ENCODE assay signal across 18 cellular contexts in genomic region chr19:4758659-4759058, GRCh38. TPM values are rescaled to one million over a fixed set of nuclear protein-coding genes. Genes with fewer than 3 reads are reported as not detected.
A peak's percentile ranks its signal among the peaks of the same experiment; 100 is the strongest.
DNase-seq lines count a peak whose midpoint lies in the region; ATAC-seq and TF ChIP-seq lines count a peak whose summit lies in the region.
"Had no signal": no experiment of that assay in that cellular context is flagged by ENCODE, and none has a peak within 500 bp of the region (broad histone marks: within the 10 kb centered on the region; RNA-seq: fewer than 3 reads in every experiment).

No MANE protein-coding gene starts in this region.

- peak overlapping the region; percentile 90 for H3K27ac ChIP-seq in neural cell (ENCODE audit: low read length)
- H3K27ac ChIP-seq: BLaER1 had no signal

- H3K79me2 ChIP-seq in neural cell (replicated peaks; ENCODE audit: insufficient read depth, low read length), result no peaks in the 10 kb centered on the region

- TF ChIP-seq RAD21 in neural cell (conservative IDR thresholded peaks at IDR 0.05), result no peak

- H2AFZ ChIP-seq in neural cell (ENCODE audit: low read depth, low read length), result no peak overlapping the region

- ATAC-seq in natural killer cell, result no peak
- no peak for ATAC-seq in natural killer cell treated with Interleukin-12 subunit alpha and Interleukin-12 subunit beta and Interleukin-15 and Interleukin-18, amount 100 ng/mL, for 72 hours
- ATAC-seq in effector memory CD8-positive, alpha-beta T cell (replicated peaks), result no peak

- no peak overlapping the region for H3K4me3 ChIP-seq in neural cell (ENCODE audit: low read length)
- H3K4me3 ChIP-seq: BLaER1 had no signal

- peak overlapping the region; percentile 56 to 80 for H3K27ac Mint-ChIP-seq in natural killer cell
- H3K27ac Mint-ChIP-seq in natural killer cell treated with Interleukin-12 subunit alpha and Interleukin-12 subunit beta and Interleukin-15 and Interleukin-18, amount 100 ng/mL, for 72 hours, result no peak overlapping the region
- H3K27ac Mint-ChIP-seq in effector memory CD8-positive, alpha-beta T cell, result peak overlapping the region in 1 of 2 donors; percentile 82
- H3K27ac Mint-ChIP-seq: GM23338 had no signal

- H3F3A ChIP-seq in neural cell (ENCODE audit: insufficient read depth, low read length, poor library complexity, severe bottlenecking), result no peaks in the 10 kb centered on the region

- no peaks in the 10 kb centered on the region for H3K9me2 ChIP-seq in neural cell (ENCODE audit: insufficient read depth, low read length)

- peak overlapping the region; percentile 70 for H3K4me2 ChIP-seq in neural cell (ENCODE audit: low read length)

- no peaks in the 10 kb centered on the region for H3K9me3 Mint-ChIP-seq in natural killer cell
- H3K9me3 Mint-ChIP-seq in natural killer cell treated with Interleukin-12 subunit alpha and Interleukin-12 subunit beta and Interleukin-15 and Interleukin-18, amount 100 ng/mL, for 72 hours, result no peaks in the 10 kb centered on the region
- H3K9me3 Mint-ChIP-seq in effector memory CD8-positive, alpha-beta T cell, result no peaks in the 10 kb centered on the region
- H3K9me3 Mint-ChIP-seq: GM23338, HFFc6 had no signal

- H3K9ac ChIP-seq in neural cell (ENCODE audit: low read length), result peak overlapping the region; percentile 71
- H3K9ac ChIP-seq: BLaER1 had no signal

- H3K4me1 Mint-ChIP-seq in natural killer cell, result peaks cover 0 to 4% of the 10 kb centered on the region in 2 donors
- peaks cover 0 to 6% of the 10 kb centered on the region in 2 donors for H3K4me1 Mint-ChIP-seq in natural killer cell treated with Interleukin-12 subunit alpha and Interleukin-12 subunit beta and Interleukin-15 and Interleukin-18, amount 100 ng/mL, for 72 hours (ENCODE audit: low read depth in 2 of 2)
- H3K4me1 Mint-ChIP-seq in effector memory CD8-positive, alpha-beta T cell (ENCODE audit: low read depth in 2 of 2), result peaks cover 0 to 7% of the 10 kb centered on the region in 2 donors

- H3K9me3 ChIP-seq in neural cell (ENCODE audit: low read length), result no peaks in the 10 kb centered on the region

- H4K20me1 ChIP-seq in neural cell (ENCODE audit: insufficient read depth), result no peaks in the 10 kb centered on the region
- H4K20me1 ChIP-seq: BLaER1 had no signal

- intact Hi-C loops in natural killer cell (cut with micrococcal nuclease), result no loop called here

- no peak for DNase-seq in natural killer cell
- DNase-seq in natural killer cell treated with Interleukin-12 subunit alpha and Interleukin-12 subunit beta and Interleukin-15 and Interleukin-18, amount 100 ng/mL, for 72 hours (ENCODE audit: low spot score), result no peak
- no peak for DNase-seq in effector memory CD8-positive, alpha-beta T cell
- no peak for DNase-seq in dedifferentiated amniotic fluid mesenchymal stem cell (ENCODE audit: extremely low spot score)
- DNase-seq in DMS53 (lab: John Stamatoyannopoulos, UW), result no peak
- no peak for DNase-seq in NCI-H2081 treated with DMSO at 0.1 percent for 48 hours (lab: John Stamatoyannopoulos, UW)
- DNase-seq: 8988T, Calu3, DND-41, EL, HCEC 1CT, HFFc6 had no signal

- no peaks in the 10 kb centered on the region for H3K36me3 Mint-ChIP-seq in natural killer cell
- no peaks in the 10 kb centered on the region for H3K36me3 Mint-ChIP-seq in natural killer cell treated with Interleukin-12 subunit alpha and Interleukin-12 subunit beta and Interleukin-15 and Interleukin-18, amount 100 ng/mL, for 72 hours
- no peaks in the 10 kb centered on the region for H3K36me3 Mint-ChIP-seq in effector memory CD8-positive, alpha-beta T cell (ENCODE audit: insufficient read depth)
- H3K36me3 Mint-ChIP-seq: CD14-positive monocyte; CD4-positive, alpha-beta memory T cell; IgD-negative memory B cell had no signal

- TF ChIP-seq EP300 in neural cell (conservative IDR thresholded peaks at IDR 0.05; ENCODE audit: poor library complexity, severe bottlenecking), result no peak

- TF ChIP-seq CTCF in natural killer cell (IDR thresholded peaks at IDR 0.05), result no peak
- TF ChIP-seq CTCF in neural cell (IDR thresholded peaks at IDR 0.05; ENCODE audit: poor library complexity, severe bottlenecking), result no peak

- H3K27me3 ChIP-seq in neural cell (ENCODE audit: insufficient read depth, low read depth, low read length), result no peaks in the 10 kb centered on the region
- H3K27me3 ChIP-seq: BLaER1 had no signal

- H3K27me3 Mint-ChIP-seq in natural killer cell (ENCODE audit: low read depth in 2 of 2), result peaks cover 8 to 11% of the 10 kb centered on the region in 2 donors
- H3K27me3 Mint-ChIP-seq in natural killer cell treated with Interleukin-12 subunit alpha and Interleukin-12 subunit beta and Interleukin-15 and Interleukin-18, amount 100 ng/mL, for 72 hours, result peaks cover 11% of the 10 kb centered on the region in 2 donors
- H3K27me3 Mint-ChIP-seq in effector memory CD8-positive, alpha-beta T cell, result peaks cover 10 to 24% of the 10 kb centered on the region in 2 donors

- no peaks in the 10 kb centered on the region for H3K36me3 ChIP-seq in neural cell (ENCODE audit: insufficient read depth, low read length)
- H3K36me3 ChIP-seq: BLaER1 had no signal

- peak overlapping the region; percentile 45 for H3K4me3 Mint-ChIP-seq in natural killer cell
- no peak overlapping the region for H3K4me3 Mint-ChIP-seq in natural killer cell treated with Interleukin-12 subunit alpha and Interleukin-12 subunit beta and Interleukin-15 and Interleukin-18, amount 100 ng/mL, for 72 hours
- H3K4me3 Mint-ChIP-seq in effector memory CD8-positive, alpha-beta T cell, result peak overlapping the region; percentile 56 to 66

TF ChIP-seq in neural cell, 6 proteins besides CTCF, POLR2A, EP300 and RAD21:
- no peak for TF ChIP-seq REST (IDR thresholded peaks at IDR 0.05; ENCODE audit: borderline replicate concordance)
- TF ChIP-seq SMC3 (conservative IDR thresholded peaks at IDR 0.05; ENCODE audit: poor library complexity), result no peak
- no peak for TF ChIP-seq EZH2 (IDR thresholded peaks at IDR 0.05; ENCODE audit: borderline replicate concordance, insufficient read depth, low read length, poor library complexity, severe bottlenecking)
- no peak for TF ChIP-seq POLR2AphosphoS5 (IDR thresholded peaks at IDR 0.05)
- no peak for TF ChIP-seq TAF1 (IDR thresholded peaks at IDR 0.05; ENCODE audit: low read depth)
- no peak for TF ChIP-seq MXI1 (conservative IDR thresholded peaks at IDR 0.05; ENCODE audit: poor library complexity, severe bottlenecking)
TF ChIP-seq in neural cell: peak in this region for 0.

RNA-seq across cellular contexts. Expression of gene FEM1A, which starts 32.9 kb away (rescaled TPM):
- total RNA-seq in natural killer cell, result 10 to 100 TPM; 11.0 to 13.9 (median 13.7) TPM
- 10 to 100 TPM; 19.7 to 24.0 TPM for total RNA-seq in natural killer cell treated with Interleukin-12 subunit alpha and Interleukin-12 subunit beta and Interleukin-15 and Interleukin-18, amount 100 ng/mL, for 72 hours
- polyA plus RNA-seq in neural cell, result 8.7 and 9.4 TPM in 2 replicates
- polyA minus RNA-seq in neural cell, result 25.7 and 31.4 TPM in 2 replicates

RNA-seq across cellular contexts. Expression of gene DPP9, which starts 35.0 kb away (rescaled TPM):
- total RNA-seq in natural killer cell, result 100 to 1,000 TPM; 133 to 183 (median 165) TPM
- 100 to 1,000 TPM; 125 to 175 TPM for total RNA-seq in natural killer cell treated with Interleukin-12 subunit alpha and Interleukin-12 subunit beta and Interleukin-15 and Interleukin-18, amount 100 ng/mL, for 72 hours
- 11.7 and 34.9 TPM in 2 replicates for polyA plus RNA-seq in neural cell
- polyA minus RNA-seq in neural cell, result 14.9 and 16.8 TPM in 2 replicates

Comparison
In these comparisons a context has a peak if more than half of its experiments do, and no peak if none do; other contexts are left out.
1. H3K27ac Mint-ChIP-seq: peak in natural killer cell (2 of 2); none in natural killer cell treated with Interleukin-12 subunit alpha and Interleukin-12 subunit beta and Interleukin-15 and Interleukin-18, amount 100 ng/mL, for 72 hours (0 of 2).